1 cellular context compared by ENCODE assay signal in genomic region chr1:202130275-202130646, GRCh38.
TF ChIP-seq lines count a peak whose summit lies in the region.

No MANE protein-coding gene starts in this region.

TF ChIP-seq in K562, 482 proteins besides CTCF, POLR2A, EP300 and RAD21:
- no peak for TF ChIP-seq RNF2 (IDR thresholded peaks at IDR 0.05)
- TF ChIP-seq POLR2G (IDR thresholded peaks at IDR 0.05; ENCODE audit: low read depth, low read length): peak; percentile 57; the same call in 1 of the 2 replicates
